Comparison of ENCODE assay signal across 14 cellular contexts in the genomic region with DNA sequence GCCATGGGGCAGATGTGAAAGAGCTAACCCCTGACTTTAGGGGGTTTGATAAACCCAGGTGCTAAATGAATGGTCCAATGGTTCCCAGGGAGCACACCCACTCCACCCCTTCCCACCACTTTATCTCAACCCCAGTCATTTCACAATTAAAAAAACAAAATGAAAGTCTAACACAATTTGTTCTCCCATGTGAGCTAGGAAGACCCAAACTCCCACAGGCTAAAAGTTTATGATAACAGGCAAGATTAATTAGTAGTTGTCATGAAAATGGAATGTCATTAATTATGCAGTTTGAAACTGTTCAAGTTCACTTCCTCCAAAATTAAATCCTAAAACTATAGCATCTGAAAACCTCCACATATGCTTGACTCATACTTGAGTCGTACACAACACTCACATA.
"Had no signal": no experiment of that assay in that cellular context is flagged by ENCODE, and none has a peak within 500 bp of the region (broad histone marks: within the 10 kb centered on the region; RNA-seq: fewer than 3 reads in every experiment).

No MANE protein-coding gene starts in this region.

- H3K36me3 ChIP-seq: adrenal gland, brain microvascular endothelial cell, neutrophil, prostate gland, sigmoid colon, upper lobe of right lung had no signal

- H3K4me1 Mint-ChIP-seq: activated naive CD4-positive, alpha-beta T cell treated with anti-CD3 and anti-CD28 coated beads, Interleukin-2, amount 10 ng/mL, durations not matched to agents 7 days and 5 days had no signal

- H3K27ac ChIP-seq: adrenal gland, brain microvascular endothelial cell, neutrophil, prostate gland, upper lobe of right lung had no signal

- H3K4me3 Mint-ChIP-seq: activated naive CD4-positive, alpha-beta T cell treated with anti-CD3 and anti-CD28 coated beads, Interleukin-2, amount 10 ng/mL, durations not matched to agents 7 days and 5 days; endodermal cell had no signal

- H3K27me3 ChIP-seq: adrenal gland, brain microvascular endothelial cell, sigmoid colon, upper lobe of right lung had no signal

- DNase-seq: activated CD4-positive, alpha-beta T cell treated with anti-CD3 and anti-CD28 coated beads, Interleukin-2, amount 50 U/mL, for 1 hour; activated naive CD4-positive, alpha-beta T cell treated with anti-CD3 and anti-CD28 coated beads, Interleukin-2, amount 10 ng/mL, durations not matched to agents 7 days and 5 days; activated T-cell treated with anti-CD3 and anti-CD28 coated beads for 4 hours; adrenal gland; brain microvascular endothelial cell; endodermal cell; erythroblast; hippocampal formation; sigmoid colon; stimulated activated naive CD4-positive, alpha-beta T cell; upper lobe of right lung had no signal

- H3K36me3 Mint-ChIP-seq: activated naive CD4-positive, alpha-beta T cell treated with anti-CD3 and anti-CD28 coated beads, Interleukin-2, amount 10 ng/mL, durations not matched to agents 7 days and 5 days had no signal

- ATAC-seq: upper lobe of right lung had no signal

- H3K4me3 ChIP-seq: adrenal gland, prostate gland, sigmoid colon, upper lobe of right lung had no signal

- H3K27ac Mint-ChIP-seq: activated naive CD4-positive, alpha-beta T cell treated with anti-CD3 and anti-CD28 coated beads, Interleukin-2, amount 10 ng/mL, durations not matched to agents 7 days and 5 days; activated T-helper 2 cell treated with anti-CD3 and anti-CD28 coated beads, Interferon-gamma antibody, Interleukin-2, Interleukin-4, amounts not matched to agents 10 μg/mL and 5 μg/mL and 100 μg/mL, durations not matched to agents 14 hours and 24 hours and 36 hours; endodermal cell had no signal

- H3K4me1 ChIP-seq: adrenal gland, prostate gland, upper lobe of right lung had no signal

- H3K9me3 Mint-ChIP-seq: activated naive CD4-positive, alpha-beta T cell treated with anti-CD3 and anti-CD28 coated beads, Interleukin-2, amount 10 ng/mL, durations not matched to agents 7 days and 5 days; activated T-helper 2 cell treated with anti-CD3 and anti-CD28 coated beads, Interferon-gamma antibody, Interleukin-2, Interleukin-4, amounts not matched to agents 10 μg/mL and 5 μg/mL and 100 μg/mL, durations not matched to agents 14 hours and 24 hours and 36 hours; endodermal cell had no signal

- H3K9me3 ChIP-seq: adrenal gland, neutrophil, prostate gland, sigmoid colon, upper lobe of right lung had no signal
